21 cellular contexts compared by ENCODE assay signal in genomic region chr3:10396083-10396482, GRCh38.
DNase-seq lines count a peak whose midpoint lies in the region; ATAC-seq lines count a peak whose summit lies in the region.
"Had no signal": no experiment of that assay in that cellular context is flagged by ENCODE, and none has a peak within 500 bp of the region (broad histone marks: within the 10 kb centered on the region; RNA-seq: fewer than 3 reads in every experiment).

No MANE protein-coding gene starts in this region.

- ATAC-seq in T-cell (replicated peaks in 1 of 4) (peak in 3 of 4 experiments; percentile 7 to 40 (median 25)), GM21786 (IDR thresholded peaks at IDR 0.05; ENCODE audit: unreplicated experiment) (no peak), GM21515 (IDR thresholded peaks at IDR 0.05; ENCODE audit: unreplicated experiment) (no peak)

- H3K9me3 Mint-ChIP-seq in activated CD4-positive, alpha-beta T cell treated with anti-CD3 and anti-CD28 coated beads, Interleukin-2, amount 10 ng/mL, durations not matched to agents 7 days and 5 days: no peaks in the 10 kb centered on the region
- no peaks in the 10 kb centered on the region for H3K9me3 Mint-ChIP-seq in IgD-negative memory B cell
- no peaks in the 10 kb centered on the region for H3K9me3 Mint-ChIP-seq in T-cell
- H3K9me3 Mint-ChIP-seq: activated CD8-positive, alpha-beta T cell treated with anti-CD3 and anti-CD28 coated beads for 36 hours; activated naive CD4-positive, alpha-beta T cell treated with anti-CD3 and anti-CD28 coated beads, Interleukin-2, amount 50 U/mL, for 24 hours; activated T-cell treated with anti-CD3 and anti-CD28 coated beads, Interleukin-2, amount 50 U/mL, for 4 hours had no signal

- H3K23ac ChIP-seq in neuronal stem cell (ENCODE audit: low read depth, low read length, poor library complexity): no peak overlapping the region

- H3K18ac ChIP-seq in neuronal stem cell (ENCODE audit: low read length): no peak overlapping the region

- H2BK5ac ChIP-seq in neuronal stem cell (ENCODE audit: low read length): no peak overlapping the region

- H3K4me3 Mint-ChIP-seq in activated CD4-positive, alpha-beta T cell treated with anti-CD3 and anti-CD28 coated beads, Interleukin-2, amount 10 ng/mL, durations not matched to agents 7 days and 5 days: peak overlapping the region; percentile 23
- H3K4me3 Mint-ChIP-seq in IgD-negative memory B cell (peak overlapping the region in 3 of 4 donors; percentile 50 to 89 (median 85)), T-cell (peak overlapping the region; percentile 41 to 58 (median 50))
- H3K4me3 Mint-ChIP-seq: activated CD8-positive, alpha-beta T cell treated with anti-CD3 and anti-CD28 coated beads for 36 hours; activated naive CD4-positive, alpha-beta T cell treated with anti-CD3 and anti-CD28 coated beads, Interleukin-2, amount 50 U/mL, for 24 hours; activated T-cell treated with anti-CD3 and anti-CD28 coated beads, Interleukin-2, amount 50 U/mL, for 4 hours had no signal

- H3K36me3 ChIP-seq in neuronal stem cell (replicated peaks in 1 of 2; ENCODE audit: control insufficient read depth in 2 of 2, insufficient read depth in 2 of 2, low read length in 2 of 2): no peaks in the 10 kb centered on the region
- H3K36me3 ChIP-seq: colonic mucosa, upper lobe of left lung had no signal

- no peak overlapping the region for H4K8ac ChIP-seq in neuronal stem cell (ENCODE audit: low read depth, low read length)

- H3K27me3 ChIP-seq in neuronal stem cell (ENCODE audit: control insufficient read depth in 3 of 3, insufficient read depth in 3 of 3, low read depth in 1 of 3, low read length in 3 of 3): peaks cover 0 to 58% (median 0%) of the 10 kb centered on the region in 3 experiments
- H3K27me3 ChIP-seq: colonic mucosa, upper lobe of left lung had no signal

- no peak overlapping the region for H3K9ac ChIP-seq in neuronal stem cell (ENCODE audit: low read depth, low read length, poor library complexity)

- POLR2A ChIA-PET in activated CD4-positive, alpha-beta T cell treated with anti-CD3 and anti-CD28 coated beads, Interleukin-2, amount 10 ng/mL, durations not matched to agents 7 days and 5 days (lab: Charles Lee): no interaction called here
- POLR2A ChIA-PET in T-cell (lab: Charles Lee): no interaction called here

- no peak overlapping the region for H3K4me2 ChIP-seq in neuronal stem cell (ENCODE audit: insufficient read depth, low read length, poor library complexity, severe bottlenecking)

- no CpG with 5 or more reads among the region's 4 CpGs for WGBS in neuronal stem cell (ENCODE audit: extremely low coverage in 2 of 2, insufficient read length in 2 of 2, insufficient replicate concordance in 1 of 2), 2 donors

- H3K36me3 Mint-ChIP-seq in activated CD4-positive, alpha-beta T cell treated with anti-CD3 and anti-CD28 coated beads, Interleukin-2, amount 10 ng/mL, durations not matched to agents 7 days and 5 days (ENCODE audit: low read depth): no peaks in the 10 kb centered on the region
- H3K36me3 Mint-ChIP-seq in IgD-negative memory B cell: peaks cover 2% of the 10 kb centered on the region
- no peaks in the 10 kb centered on the region for H3K36me3 Mint-ChIP-seq in T-cell
- H3K36me3 Mint-ChIP-seq: activated naive CD4-positive, alpha-beta T cell treated with anti-CD3 and anti-CD28 coated beads, Interleukin-2, amount 50 U/mL, for 24 hours had no signal

- no peak overlapping the region for H4K91ac ChIP-seq in neuronal stem cell (ENCODE audit: low read depth, low read length, poor library complexity)

- H3K14ac ChIP-seq in neuronal stem cell (ENCODE audit: low read length): peak overlapping the region; percentile 92

- peaks cover 25% of the 10 kb centered on the region for H3K4me1 Mint-ChIP-seq in activated CD4-positive, alpha-beta T cell treated with anti-CD3 and anti-CD28 coated beads, Interleukin-2, amount 10 ng/mL, durations not matched to agents 7 days and 5 days
- peaks cover 46 to 61% (median 46%) of the 10 kb centered on the region in 3 donors for H3K4me1 Mint-ChIP-seq in IgD-negative memory B cell
- H3K4me1 Mint-ChIP-seq in T-cell: peaks cover 41 to 65% (median 56%) of the 10 kb centered on the region in 3 donors

- H2BK120ac ChIP-seq in neuronal stem cell (ENCODE audit: low read depth, low read length): no peak overlapping the region

- H3K79me1 ChIP-seq in neuronal stem cell (ENCODE audit: low read depth, low read length): no peaks in the 10 kb centered on the region

- H2AK5ac ChIP-seq in neuronal stem cell (ENCODE audit: low read depth, low read length): no peak overlapping the region

- no peak overlapping the region for H3K27ac ChIP-seq in neuronal stem cell (replicated peaks; ENCODE audit: low read length)
- H3K27ac ChIP-seq: colonic mucosa, upper lobe of left lung had no signal

- H2BK15ac ChIP-seq in neuronal stem cell (ENCODE audit: low read length): no peak overlapping the region

- no peak overlapping the region for H3K4me3 ChIP-seq in neuronal stem cell (ENCODE audit: low read length in 2 of 2)
- H3K4me3 ChIP-seq: colonic mucosa, upper lobe of left lung had no signal

- peak overlapping the region; percentile 86 for H3K27ac Mint-ChIP-seq in activated CD4-positive, alpha-beta T cell treated with anti-CD3 and anti-CD28 coated beads, Interleukin-2, amount 10 ng/mL, durations not matched to agents 7 days and 5 days
- H3K27ac Mint-ChIP-seq in IgD-negative memory B cell: peak overlapping the region; percentile 13 to 74 (median 63)
- peak overlapping the region; percentile 81 to 83 for H3K27ac Mint-ChIP-seq in T-cell
- H3K27ac Mint-ChIP-seq: activated CD8-positive, alpha-beta T cell treated with anti-CD3 and anti-CD28 coated beads for 36 hours; activated naive CD4-positive, alpha-beta T cell treated with anti-CD3 and anti-CD28 coated beads, Interleukin-2, amount 50 U/mL, for 24 hours had no signal

- no peak overlapping the region for H2AFZ ChIP-seq in neuronal stem cell (ENCODE audit: low read length)

- no peaks in the 10 kb centered on the region for H3K4me1 ChIP-seq in neuronal stem cell (ENCODE audit: control insufficient read depth in 2 of 2, insufficient read depth in 1 of 2, low read depth in 1 of 2, low read length in 2 of 2)
- H3K4me1 ChIP-seq: colonic mucosa, upper lobe of left lung had no signal

- no peak overlapping the region for H3K4ac ChIP-seq in neuronal stem cell (ENCODE audit: low read length)

- CTCF ChIA-PET in activated CD4-positive, alpha-beta T cell treated with anti-CD3 and anti-CD28 coated beads, Interleukin-2, amount 10 ng/mL, durations not matched to agents 7 days and 5 days (lab: Charles Lee): interaction anchor here (1.5 kb wide), 1 partner anchor 343 kb away, joined by 4 read pairs; no protein-coding TSS in a partner anchor
- CTCF ChIA-PET in T-cell (lab: Charles Lee): no interaction called here

- no peak overlapping the region for H2BK12ac ChIP-seq in neuronal stem cell (ENCODE audit: low read length)

- H3K27me3 Mint-ChIP-seq in activated CD4-positive, alpha-beta T cell treated with anti-CD3 and anti-CD28 coated beads, Interleukin-2, amount 10 ng/mL, durations not matched to agents 7 days and 5 days: no peaks in the 10 kb centered on the region
- no peaks in the 10 kb centered on the region for H3K27me3 Mint-ChIP-seq in IgD-negative memory B cell
- H3K27me3 Mint-ChIP-seq in T-cell: peaks cover 0 to 6% of the 10 kb centered on the region in 2 donors
- H3K27me3 Mint-ChIP-seq: activated CD8-positive, alpha-beta T cell treated with anti-CD3 and anti-CD28 coated beads for 36 hours; activated naive CD4-positive, alpha-beta T cell treated with anti-CD3 and anti-CD28 coated beads, Interleukin-2, amount 50 U/mL, for 24 hours had no signal

- no peak for DNase-seq in activated CD4-positive, alpha-beta T cell treated with anti-CD3 and anti-CD28 coated beads, Interleukin-2, amount 10 ng/mL, durations not matched to agents 7 days and 5 days
- no peak for DNase-seq in activated CD4-positive, alpha-beta T cell treated with anti-CD3 and anti-CD28 coated beads for 48 hours
- DNase-seq in T-cell (peak in 1 of 34 experiments; percentile 15), neuronal stem cell (ENCODE audit: low spot score) (no peak), glomerular visceral epithelial cell (ENCODE audit: extremely low spot score) (no peak)
- DNase-seq: 8988T; activated T-cell treated with anti-CD3 and anti-CD28 coated beads, Interleukin-2, amount 50 U/mL, for 4 hours; AML-193; colonic mucosa; head of caudate nucleus; NCI-H1436 treated with DMSO at 0.1 percent for 48 hours; NCI-H524; OCI-M1; SIG-M5; stimulated activated CD4-positive, alpha-beta T cell treated with anti-CD3 and anti-CD28 coated beads, Interleukin-4, amount 100 ng/mL, for 24 hours; upper lobe of left lung had no signal

- no peaks in the 10 kb centered on the region for H3K9me3 ChIP-seq in neuronal stem cell (replicated peaks in 1 of 2; ENCODE audit: control insufficient read depth in 2 of 2, insufficient read depth in 1 of 2, low read depth in 1 of 2, low read length in 2 of 2)
- H3K9me3 ChIP-seq: colonic mucosa, upper lobe of left lung had no signal

Comparison
In these comparisons a context has a peak if more than half of its experiments do, and no peak if none do; other contexts are left out.
1. H3K4me3 Mint-ChIP-seq: peak in every context shown above with its lines; median percentile 85 in IgD-negative memory B cell; 50 in T-cell; 23 in activated CD4-positive, alpha-beta T cell treated with anti-CD3 and anti-CD28 coated beads, Interleukin-2, amount 10 ng/mL, durations not matched to agents 7 days and 5 days.
2. ATAC-seq: peak in T-cell (3 of 4); none in GM21786 (single experiment) and GM21515 (single experiment).
3. Peak in every context shown above with its lines, with median percentiles within 50 percentile points of each other: H3K27ac Mint-ChIP-seq.